8 cellular contexts compared by ENCODE assay signal in the genomic region with DNA sequence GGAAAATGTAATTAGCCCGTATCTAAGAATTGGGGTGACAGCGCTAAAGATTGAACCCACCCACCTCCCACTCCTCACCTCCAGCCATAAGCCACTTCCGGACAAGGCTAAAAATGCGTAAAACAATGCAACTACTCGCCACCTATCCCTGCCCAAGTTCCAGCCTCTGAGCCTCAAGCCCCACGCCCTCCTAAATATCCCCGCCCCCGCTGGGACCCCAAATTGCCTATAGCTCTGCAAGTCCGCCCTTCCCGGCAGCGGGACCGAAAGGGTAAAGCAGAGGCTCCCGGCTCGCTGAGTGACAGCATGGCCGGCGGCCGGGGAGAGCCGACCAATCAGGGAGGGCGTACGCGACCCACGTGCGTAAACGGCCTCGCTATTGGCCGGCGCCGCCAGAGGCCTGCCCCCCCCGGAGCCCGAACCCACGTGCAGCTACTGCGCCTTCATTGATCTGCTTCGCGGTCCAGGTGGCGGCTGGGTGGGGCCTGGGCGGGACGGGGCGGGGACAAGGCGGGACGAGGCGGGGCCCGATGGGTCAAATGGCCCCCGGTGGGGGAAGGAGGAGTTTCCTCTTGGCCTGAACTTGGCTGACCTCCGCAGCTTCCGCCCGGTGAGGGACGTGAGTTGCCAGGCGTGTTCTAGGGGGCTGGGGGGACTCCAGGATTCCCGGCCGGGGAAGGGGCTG. TPM values are rescaled to one million over a fixed set of nuclear protein-coding genes. Genes with fewer than 3 reads are reported as not detected.
DNase-seq lines count a peak whose midpoint lies in the region; TF ChIP-seq lines count a peak whose summit lies in the region.

A gene (plus strand): TSS at position 564 of the 685 bp plus-strand sequence. CDS start 670 bp downstream, outside the sequence.

- TF ChIP-seq CTCF in HFF-Myc (IDR thresholded peaks at IDR 0.05; ENCODE audit: low read depth, low read length, missing control alignments), result no peak

- DNase-seq in GM04504 (ENCODE audit: low read depth) (peak; percentile 84), HFF-Myc (ENCODE audit: extremely low read depth, low read depth) (peak; percentile 83), MV-4-11 (lab: John Stamatoyannopoulos, UW) (peak; percentile 96), SJCRH30 (peak; percentile 96 to 98), germinal center (ENCODE audit: low spot score) (peak; percentile 99), nucleus accumbens (lab: John Stamatoyannopoulos, UW) (peak; percentile 30 to 94 (median 84)), superior temporal gyrus (ENCODE audit: extremely low spot score) (peak; percentile 93)
- DNase-seq in activated naive CD4-positive, alpha-beta T cell treated with Interleukin-2 at 50 U/mL for 16 hours, result peak; percentile 94

- no peaks in the 10 kb centered on the region for H3K9me3 ChIP-seq in SJCRH30 (replicated peaks)

- H3K4me1 ChIP-seq in SJCRH30, result peaks cover 4% of the 10 kb centered on the region; the same call in 1 of the 2 replicates

- H3K4me3 ChIP-seq in HFF-Myc (replicated peaks; ENCODE audit: low read depth, low read length), result peak within 1 kb of the TSS; percentile 55
- H3K4me3 ChIP-seq in SJCRH30, result peak within 1 kb of the TSS; percentile 54

- H3K36me3 ChIP-seq in SJCRH30, result no peaks in the 10 kb centered on the region

- no peaks in the 10 kb centered on the region for H3K27me3 ChIP-seq in SJCRH30

- no peak within 1 kb of the TSS; the same call in 1 of the 2 replicates for H3K27ac ChIP-seq in SJCRH30

RNA-seq across cellular contexts. Expression of the gene that starts here (rescaled TPM):
- total RNA-seq in SJCRH30 (2014; rRNA removed; shearing (Covaris generic)), result 2.6 TPM in 2 replicates
